In genomic region chr1:94886361-94886760, GRCh38 we compare ENCODE assay signal across 23 cellular contexts. TPM values are rescaled to one million over a fixed set of nuclear protein-coding genes. Genes with fewer than 3 reads are reported as not detected.
DNase-seq lines count a peak whose midpoint lies in the region; ATAC-seq, FAIRE-seq and TF ChIP-seq lines count a peak whose summit lies in the region.
"Had no signal": no experiment of that assay in that cellular context is flagged by ENCODE, and none has a peak within 500 bp of the region (broad histone marks: within the 10 kb centered on the region; RNA-seq: fewer than 3 reads in every experiment).

No MANE protein-coding gene starts in this region.

- H3K4me1 ChIP-seq in H1 (replicated peaks in 1 of 4; ENCODE audit: control insufficient read depth in 3 of 4, insufficient read depth in 4 of 4, low read length in 3 of 4) (peaks cover 7 to 38% (median 22%) of the 10 kb centered on the region in 4 experiments), mesenchymal stem cell (ENCODE audit: control insufficient read depth, insufficient read depth, low read depth, low read length) (peaks cover 4% of the 10 kb centered on the region), osteoblast (ENCODE audit: insufficient read depth, low read length) (peaks cover 16% of the 10 kb centered on the region)
- H3K4me1 ChIP-seq: A549, BE2C had no signal

- TF ChIP-seq RAD21 in H1 (IDR thresholded peaks at IDR 0.05 in 1 of 2, conservative IDR thresholded peaks at IDR 0.05 in 1 of 2; ENCODE audit: low read depth in 2 of 2, low read length in 2 of 2): no peak

- FAIRE-seq in H1 (lab: Jason Lieb, UNC): no peak
- FAIRE-seq: A549, RCC 7860 had no signal

- CTCF ChIA-PET in WTC11 (lab: Charles Lee): interaction anchor here (1.4 to 2.8 kb wide), 2 partner anchors 31 to 155 kb away, joined by 4 to 20 read pairs; no protein-coding TSS in a partner anchor
- CTCF ChIA-PET in H1 (lab: Charles Lee; ENCODE audit: partially characterized antibody): interaction anchor here (1.2 to 4.5 kb wide), 6 partner anchors 8 to 157 kb away, joined by 3 to 27 read pairs (median 6); no protein-coding TSS in a partner anchor

- ATAC-seq in WTC11: peak; percentile 7; the same call in 1 of the 2 replicates
- no peak for ATAC-seq in HG03565 (IDR thresholded peaks at IDR 0.05; ENCODE audit: unreplicated experiment)
- ATAC-seq in sciatic nerve: no peak
- ATAC-seq: A549 had no signal

- H3K4me3 ChIP-seq in H1 (ENCODE audit: extremely low read depth in 1 of 4, insufficient read depth in 2 of 4, low read depth in 3 of 4, low read length in 4 of 4): peak overlapping the region in 1 of 4 experiments; percentile 4; a peak in 1 of 8 replicates
- no peak overlapping the region for H3K4me3 ChIP-seq in mesenchymal stem cell (ENCODE audit: insufficient read depth in 1 of 2, low read depth in 1 of 2, low read length in 2 of 2)
- H3K4me3 ChIP-seq in osteoblast (ENCODE audit: insufficient read depth, low read length): no peak overlapping the region
- H3K4me3 ChIP-seq in WERI-Rb-1 (ENCODE audit: low read depth, low read length): no peak overlapping the region
- H3K4me3 ChIP-seq: A549, SJCRH30 had no signal

- H3K4me1 Mint-ChIP-seq in WTC11: peaks cover 68% of the 10 kb centered on the region
- H3K4me1 Mint-ChIP-seq in osteocyte (ENCODE audit: unreplicated experiment): peaks cover 33% of the 10 kb centered on the region

- H3K4me3 Mint-ChIP-seq in WTC11 (no peak overlapping the region), osteocyte (ENCODE audit: unreplicated experiment) (no peak overlapping the region)

- no peaks in the 10 kb centered on the region for H3K9me3 ChIP-seq in H1 (ENCODE audit: insufficient read depth in 2 of 2, low read depth in 1 of 2, low read length in 1 of 2)
- no peaks in the 10 kb centered on the region for H3K9me3 ChIP-seq in mesenchymal stem cell (ENCODE audit: control insufficient read depth, low read length)
- no peaks in the 10 kb centered on the region for H3K9me3 ChIP-seq in osteoblast (ENCODE audit: low read depth, low read length)
- no peaks in the 10 kb centered on the region for H3K9me3 ChIP-seq in WERI-Rb-1 (ENCODE audit: severe bottlenecking)
- H3K9me3 ChIP-seq: A549, BE2C, SJCRH30 had no signal

- peak overlapping the region; percentile 38 for H2BK20ac ChIP-seq in H1 (ENCODE audit: low read length)

- H3K27ac Mint-ChIP-seq in WTC11 (peak overlapping the region; percentile 55; the same call in 1 of the 2 replicates), osteocyte (ENCODE audit: unreplicated experiment) (peak overlapping the region; percentile 47)

- peak overlapping the region; percentile 7 to 52; a peak in 1 of 4 replicates for H3K4me2 ChIP-seq in H1 (ENCODE audit: insufficient read depth in 1 of 2, low read depth in 2 of 2, low read length in 2 of 2)
- H3K4me2 ChIP-seq in mesenchymal stem cell (ENCODE audit: low read length, poor library complexity, severe bottlenecking): no peak overlapping the region
- no peak overlapping the region for H3K4me2 ChIP-seq in osteoblast (ENCODE audit: insufficient read depth, low read length)
- H3K4me2 ChIP-seq: A549 had no signal

- intact Hi-C loops in sciatic nerve (cut with DNase I): no loop called here

- H3K36me3 ChIP-seq in H1 (ENCODE audit: control insufficient read depth in 2 of 4, insufficient read depth in 4 of 4, low read length in 3 of 4): no peaks in the 10 kb centered on the region
- H3K36me3 ChIP-seq in mesenchymal stem cell (ENCODE audit: control insufficient read depth in 1 of 2, insufficient read depth in 2 of 2, low read depth in 1 of 2, low read length in 2 of 2): peaks cover 5 to 12% of the 10 kb centered on the region in 2 experiments
- H3K36me3 ChIP-seq in osteoblast (ENCODE audit: insufficient read depth, low read length): peaks cover 2% of the 10 kb centered on the region
- no peaks in the 10 kb centered on the region for H3K36me3 ChIP-seq in WERI-Rb-1
- H3K36me3 ChIP-seq: BE2C had no signal

- H2BK12ac ChIP-seq in H1 (ENCODE audit: low read depth, low read length) (peak overlapping the region; percentile 60), mesenchymal stem cell (ENCODE audit: low read length in 2 of 2) (no peak overlapping the region)

- peaks cover 3% of the 10 kb centered on the region; the same call in 1 of the 2 replicates for H3K36me3 Mint-ChIP-seq in WTC11
- H3K36me3 Mint-ChIP-seq in osteocyte (ENCODE audit: unreplicated experiment): peaks cover 12% of the 10 kb centered on the region

- H2AFZ ChIP-seq in H1 (ENCODE audit: low read length) (no peak overlapping the region), mesenchymal stem cell (ENCODE audit: low read depth, low read length) (no peak overlapping the region), osteoblast (ENCODE audit: low read length) (no peak overlapping the region)

- peak overlapping the region; percentile 83; the same call in 1 of the 2 replicates for H2BK15ac ChIP-seq in H1 (ENCODE audit: low read length)
- H2BK15ac ChIP-seq in mesenchymal stem cell (ENCODE audit: low read depth, poor library complexity, severe bottlenecking): no peak overlapping the region

- H3K56ac ChIP-seq in H1 (replicated peaks; ENCODE audit: insufficient read length, low read depth, low read length): peak overlapping the region; percentile 2

- no peak for TF ChIP-seq POLR2A in H1 (IDR thresholded peaks at IDR 0.05; ENCODE audit: control extremely low read depth in 1 of 2, low read depth in 2 of 2, low read length in 2 of 2)

- H3K4ac ChIP-seq in H1 (replicated peaks; ENCODE audit: insufficient read length, low read depth, low read length) (peak overlapping the region; percentile 10), mesenchymal stem cell (ENCODE audit: low read depth in 1 of 2, low read length in 2 of 2) (no peak overlapping the region)

- H4K5ac ChIP-seq in H1 (ENCODE audit: insufficient read length, low read depth, low read length): peak overlapping the region; percentile 9

- no peak for TF ChIP-seq CTCF in WTC11 (IDR thresholded peaks at IDR 0.05)
- TF ChIP-seq CTCF in H1 (IDR thresholded peaks at IDR 0.05; ENCODE audit: control extremely low read depth in 1 of 3, insufficient read depth in 1 of 3, low read depth in 1 of 3, low read length in 3 of 3): no peak
- no peak for TF ChIP-seq CTCF in osteocyte (IDR thresholded peaks at IDR 0.05)
- no peak for TF ChIP-seq CTCF in osteoblast (IDR thresholded peaks at IDR 0.05; ENCODE audit: extremely low read depth, low read depth, low read length)
- no peak for TF ChIP-seq CTCF in WERI-Rb-1 (IDR thresholded peaks at IDR 0.05; ENCODE audit: low read depth, low read length)

- peak overlapping the region; percentile 68 for H2BK120ac ChIP-seq in H1 (replicated peaks; ENCODE audit: low read depth, low read length)
- H2BK120ac ChIP-seq in mesenchymal stem cell (ENCODE audit: low read depth, low read length): no peak overlapping the region

- no peak overlapping the region for H3K9ac ChIP-seq in H1 (replicated peaks in 1 of 4; ENCODE audit: extremely low read depth in 1 of 4, low read depth in 3 of 4, low read length in 3 of 4)
- no peak overlapping the region for H3K9ac ChIP-seq in mesenchymal stem cell (ENCODE audit: low read length)

- H3K14ac ChIP-seq in H1 (ENCODE audit: insufficient read length): no peak overlapping the region
- no peak overlapping the region for H3K14ac ChIP-seq in mesenchymal stem cell (ENCODE audit: low read length in 2 of 2)

- H3K79me2 ChIP-seq in H1 (ENCODE audit: control insufficient read depth in 1 of 2, insufficient read depth in 2 of 2, low read length in 2 of 2): no peaks in the 10 kb centered on the region
- H3K79me2 ChIP-seq in osteoblast (ENCODE audit: insufficient read depth, low read length): no peaks in the 10 kb centered on the region

- H4K91ac ChIP-seq in H1 (replicated peaks; ENCODE audit: insufficient read length, low read length): peak overlapping the region; percentile 61
- no peak overlapping the region for H4K91ac ChIP-seq in mesenchymal stem cell (ENCODE audit: low read length)

- WGBS in H1 (ENCODE audit: extremely low coverage in 1 of 2, insufficient coverage in 1 of 2, insufficient read length in 1 of 2, insufficient replicate concordance in 2 of 2, low coverage in 1 of 2, low lambda C conversion rate in 2 of 2, missing lambda C conversion rate in 1 of 2), 2 experiments: 55% methylated on average over 5 of the region's 5 CpGs; no CpG with 5 or more reads in 1 of the 2 experiments
- 83% methylated on average over 3 of the region's 5 CpGs for WGBS in mesenchymal stem cell

- H4K8ac ChIP-seq in H1 (ENCODE audit: extremely low read depth, insufficient read depth, low read length): no peak overlapping the region
- peak overlapping the region; percentile 38 for H4K8ac ChIP-seq in mesenchymal stem cell (ENCODE audit: low read length)

- H3K23ac ChIP-seq in H1 (ENCODE audit: insufficient read length) (no peak overlapping the region), mesenchymal stem cell (ENCODE audit: low read length in 2 of 2) (no peak overlapping the region)

- H3K27me3 Mint-ChIP-seq in WTC11 (ENCODE audit: low read depth) (peaks cover 4% of the 10 kb centered on the region), osteocyte (ENCODE audit: unreplicated experiment) (no peaks in the 10 kb centered on the region)

- no peak for TF ChIP-seq EP300 in H1 (IDR thresholded peaks at IDR 0.05; ENCODE audit: borderline replicate concordance in 1 of 2, low read depth in 2 of 2, low read length in 2 of 2)

- 0 out of 2 replicates have a peak overlapping the region, but pooled peaks have one; percentile 16 for H2AK5ac ChIP-seq in H1 (ENCODE audit: low read depth, low read length)
- peak overlapping the region; percentile 17 for H2AK5ac ChIP-seq in mesenchymal stem cell (ENCODE audit: low read length, severe bottlenecking)

- POLR2A ChIA-PET in WTC11 (lab: Charles Lee): interaction anchor here (1.3 to 1.8 kb wide), 3 partner anchors 21 to 41 kb away, joined by 3 to 5 read pairs (median 4); partner anchors contain the start of gene CNN3
- POLR2A ChIA-PET in H1 (lab: Charles Lee; ENCODE audit: partially characterized antibody): interaction anchor here (0.7 to 1.4 kb wide), 4 partner anchors 19 to 115 kb away, joined by 3 to 4 read pairs (median 3); no protein-coding TSS in a partner anchor

- H3K9me3 Mint-ChIP-seq in WTC11: no peaks in the 10 kb centered on the region
- H3K9me3 Mint-ChIP-seq in osteocyte (ENCODE audit: unreplicated experiment): no peaks in the 10 kb centered on the region

- H3K23me2 ChIP-seq in H1 (ENCODE audit: low read depth, low read length): no peaks in the 10 kb centered on the region; the same call in 1 of the 2 replicates

- no peaks in the 10 kb centered on the region for H4K20me1 ChIP-seq in H1 (replicated peaks in 1 of 2; ENCODE audit: control insufficient read depth in 1 of 2, insufficient read depth in 2 of 2, low read length in 2 of 2)
- H4K20me1 ChIP-seq in osteoblast (ENCODE audit: insufficient read depth, low read length): no peaks in the 10 kb centered on the region

- H3K79me1 ChIP-seq in H1 (ENCODE audit: low read depth, low read length) (no peaks in the 10 kb centered on the region), mesenchymal stem cell (replicated peaks; ENCODE audit: low read length, poor library complexity, severe bottlenecking) (peaks cover 2% of the 10 kb centered on the region)

- peak overlapping the region; percentile 53; the same call in 1 of the 2 replicates for H3K18ac ChIP-seq in H1 (ENCODE audit: extremely low read depth, low read length)
- no peak overlapping the region for H3K18ac ChIP-seq in mesenchymal stem cell (ENCODE audit: low read depth in 1 of 2, low read length in 2 of 2)

- H3K27ac ChIP-seq in H1 (ENCODE audit: low read depth, low read length): no peak overlapping the region
- no peak overlapping the region for H3K27ac ChIP-seq in mesenchymal stem cell (ENCODE audit: low read length, poor library complexity, severe bottlenecking)
- H3K27ac ChIP-seq in osteoblast (ENCODE audit: low read depth, low read length): no peak overlapping the region
- H3K27ac ChIP-seq in WERI-Rb-1: no peak overlapping the region
- H3K27ac ChIP-seq: A549, HL-60, SJCRH30 had no signal

- peak; percentile 23 for DNase-seq in WTC11 (ENCODE audit: low spot score)
- DNase-seq in H1 (ENCODE audit: low read depth in 1 of 2, low spot score in 2 of 2): no peak
- DNase-seq in mesenchymal stem cell: no peak
- no peak for DNase-seq in osteocyte (ENCODE audit: extremely low spot score, unreplicated experiment)
- DNase-seq in osteoblast (ENCODE audit: insufficient read length, low spot score, missing footprints): no peak
- no peak for DNase-seq in WERI-Rb-1
- DNase-seq in sciatic nerve (ENCODE audit: low spot score): no peak
- DNase-seq: BE2C, DMS79, H7, KBM-7, NCI-H1092 treated with DMSO at 0.1 percent for 48 hours, NCI-H146, NCI-H2029 treated with DMSO at 0.1 percent for 48 hours, NCI-H2171, NCI-H446, NCI-H526, OCI-M1, SJCRH30 had no signal

- H3K27me3 ChIP-seq in H1 (replicated peaks in 1 of 4; ENCODE audit: control insufficient read depth in 3 of 4, extremely low read depth in 1 of 4, insufficient read depth in 3 of 4, low read length in 3 of 4) (no peaks in the 10 kb centered on the region), mesenchymal stem cell (ENCODE audit: control insufficient read depth in 1 of 2, insufficient read depth in 1 of 2, low read length in 2 of 2) (no peaks in the 10 kb centered on the region), osteoblast (ENCODE audit: insufficient read depth, low read length) (no peaks in the 10 kb centered on the region), WERI-Rb-1 (ENCODE audit: insufficient read depth, low read depth, severe bottlenecking) (no peaks in the 10 kb centered on the region)
- H3K27me3 ChIP-seq: BE2C, SJCRH30 had no signal

- peak overlapping the region; percentile 47; the same call in 1 of the 2 replicates for H2BK5ac ChIP-seq in H1 (ENCODE audit: low read depth, low read length)
- H2BK5ac ChIP-seq in mesenchymal stem cell (ENCODE audit: low read depth, low read length, poor library complexity, severe bottlenecking): no peak overlapping the region

RNA-seq across cellular contexts. Expression of gene CNN3, which starts 40.5 kb away (rescaled TPM):
- total RNA-seq in WTC11 (2021): 183 to 187 TPM (median 185 TPM) in 3 replicates
- 262 and 266 TPM in 2 replicates for total RNA-seq in H1 (2021; fragmentation: NEBNext Ultra II Directional; extraction: Animal tissue kit (Norgen Biotek cat#: 25700))
- 85.2 and 134 TPM in 2 replicates for polyA plus RNA-seq in H1 (2011; rRNA removed)
- 137 TPM for polyA plus RNA-seq in H1 (2011; cell fraction: cytosol; rRNA removed)
- polyA plus RNA-seq in H1 (2011; cell fraction: nucleus; rRNA removed): 71.1 TPM
- polyA plus RNA-seq in H1 (2012, experiment 1 of 2): 197 to 274 TPM (median 227 TPM) in 4 replicates
- polyA plus RNA-seq in H1 (2012, experiment 2 of 2): 28.2 TPM
- 118 TPM for polyA plus RNA-seq in H1 (2013, experiment 1 of 2)
- polyA plus RNA-seq in H1 (2013, experiment 2 of 2): 124 TPM
- 179 and 244 TPM in 2 replicates for polyA minus RNA-seq in H1 (2011; rRNA and poly(A)+ RNA removed)
- polyA minus RNA-seq in H1 (2011; cell fraction: cytosol; rRNA and poly(A)+ RNA removed): 141 TPM
- polyA minus RNA-seq in H1 (2011; cell fraction: nucleus; rRNA and poly(A)+ RNA removed): 140 TPM
- polyA plus RNA-seq in mesenchymal stem cell (2013, experiment 1 of 2): 226 TPM
- 232 TPM for polyA plus RNA-seq in mesenchymal stem cell (2013, experiment 2 of 2)
- 223 and 238 TPM in 2 replicates for total RNA-seq in osteocyte
- total RNA-seq in osteoblast: 316 and 333 TPM in 2 replicates
- 419 TPM for total RNA-seq in sciatic nerve

Comparison
In these comparisons a context has a peak if more than half of its experiments do, and no peak if none do; other contexts are left out.
1. H3K4me2 ChIP-seq: peak in H1 (2 of 2); none in mesenchymal stem cell (single experiment) and osteoblast (single experiment).
2. Of the 9 proteins assayed by ChIP-seq in both WTC11 and H1: peak only in WTC11: none; only in H1: MAX; in both: none; in neither: 8.